18 cellular contexts compared by ENCODE assay signal in genomic region chr11:2828585-2829330, GRCh38. TPM values are rescaled to one million over a fixed set of nuclear protein-coding genes. Genes with fewer than 3 reads are reported as not detected.
DNase-seq lines count a peak whose midpoint lies in the region; ATAC-seq, FAIRE-seq and TF ChIP-seq lines count a peak whose summit lies in the region.
"Had no signal": no experiment of that assay in that cellular context is flagged by ENCODE, and none has a peak within 500 bp of the region (broad histone marks: within the 10 kb centered on the region; RNA-seq: fewer than 3 reads in every experiment).

No MANE protein-coding gene starts in this region.

- TF ChIP-seq POLR2A in K562 (conservative IDR thresholded peaks at IDR 0.05) = no peak

- H3K9ac ChIP-seq in K562 (ENCODE audit: insufficient read depth in 1 of 2, low read depth in 2 of 2, low read length in 2 of 2) (no peak overlapping the region), subcutaneous abdominal adipose tissue (ENCODE audit: low read length in 5 of 5) (peak overlapping the region in 1 of 5 donors; percentile 14), kidney (ENCODE audit: low read length in 2 of 2) (no peak overlapping the region)
- H3K9ac ChIP-seq: KMS-11 had no signal

- 7% methylated on average over 4 of the region's 4 CpGs for WGBS in K562 (ENCODE audit: insufficient coverage, low coverage, missing lambda C conversion rate)

- H4K20me1 ChIP-seq in K562 (replicated peaks; ENCODE audit: control insufficient read depth, insufficient read depth, low read length) = no peaks in the 10 kb centered on the region

- intact Hi-C loops in K562 (cut with micrococcal nuclease) = no loop called here
- intact Hi-C loops in kidney (cut with DNase I) = no loop called here

- no peak for TF ChIP-seq EP300 in K562 (IDR thresholded peaks at IDR 0.05; ENCODE audit: low read length)

- H3K27ac Mint-ChIP-seq in activated naive CD4-positive, alpha-beta T cell treated with anti-CD3 and anti-CD28 coated beads, Interleukin-2, amount 10 ng/mL, durations not matched to agents 7 days and 5 days = peak overlapping the region; percentile 21
- no peak overlapping the region for H3K27ac Mint-ChIP-seq in T-cell

- H3K4me3 Mint-ChIP-seq in activated naive CD4-positive, alpha-beta T cell treated with anti-CD3 and anti-CD28 coated beads, Interleukin-2, amount 10 ng/mL, durations not matched to agents 7 days and 5 days = no peak overlapping the region
- no peak overlapping the region for H3K4me3 Mint-ChIP-seq in T-cell

- no peaks in the 10 kb centered on the region for H3K79me2 ChIP-seq in K562 (ENCODE audit: control insufficient read depth, insufficient read depth, low read length)

- TF ChIP-seq RAD21 in K562 (CRISPR knock-in tag; conservative IDR thresholded peaks at IDR 0.05 in 1 of 2, IDR thresholded peaks at IDR 0.05 in 1 of 2) = no peak

- CTCF ChIA-PET in activated naive CD4-positive, alpha-beta T cell treated with anti-CD3 and anti-CD28 coated beads, Interleukin-2, amount 10 ng/mL, durations not matched to agents 7 days and 5 days (lab: Charles Lee) = no interaction called here
- CTCF ChIA-PET in K562 (lab: Yijun Ruan, JAX; ENCODE audit: low intra/inter-chr PET ratio) (no interaction called here), T-cell (lab: Charles Lee) (no interaction called here)

- no peak overlapping the region for H2AFZ ChIP-seq in K562 (ENCODE audit: low read depth, low read length)

- H3K27ac ChIP-seq in K562 (ENCODE audit: extremely low read depth, low read depth, low read length) (no peak overlapping the region), right atrium auricular region (peak overlapping the region; percentile 53 to 82), subcutaneous abdominal adipose tissue (ENCODE audit: low read depth, low read length) (peak overlapping the region; percentile 21), kidney (ENCODE audit: low read depth in 2 of 2, low read length in 2 of 2) (no peak overlapping the region)
- H3K27ac ChIP-seq: KMS-11 had no signal

- H3K27me3 Mint-ChIP-seq in activated naive CD4-positive, alpha-beta T cell treated with anti-CD3 and anti-CD28 coated beads, Interleukin-2, amount 10 ng/mL, durations not matched to agents 7 days and 5 days = peaks cover 12% of the 10 kb centered on the region
- no peaks in the 10 kb centered on the region for H3K27me3 Mint-ChIP-seq in T-cell

- H3K9me1 ChIP-seq in K562 (ENCODE audit: control insufficient read depth, insufficient read depth, low read length) = no peaks in the 10 kb centered on the region

- peaks cover 2% of the 10 kb centered on the region; the same call in 1 of the 2 replicates for H3K9me3 ChIP-seq in K562 (replicated peaks; ENCODE audit: control insufficient read depth, insufficient read depth, low read depth, low read length)
- H3K9me3 ChIP-seq in right atrium auricular region = peaks cover 0 to 6% of the 10 kb centered on the region in 2 donors
- peaks cover 0 to 18% (median 15%) of the 10 kb centered on the region in 5 donors for H3K9me3 ChIP-seq in subcutaneous abdominal adipose tissue (ENCODE audit: control insufficient read depth in 5 of 5, low read length in 5 of 5)
- H3K9me3 ChIP-seq in kidney (ENCODE audit: control insufficient read depth in 1 of 2, low read length in 2 of 2) = peaks cover 0 to 12% of the 10 kb centered on the region in 2 donors

- no peak for DNase-seq in activated naive CD4-positive, alpha-beta T cell treated with anti-CD3 and anti-CD28 coated beads, Interleukin-2, amount 10 ng/mL, durations not matched to agents 7 days and 5 days
- no peak for DNase-seq in activated naive CD4-positive, alpha-beta T cell treated with anti-CD3 and anti-CD28 coated beads, Interleukin-2, amount 50 U/mL, for 16 hours
- DNase-seq in K562 (ENCODE audit: extremely low read depth in 1 of 4, low spot score in 3 of 4) (no peak), right atrium auricular region (ENCODE audit: low spot score) (no peak), T-cell (no peak), kidney (no peak)
- DNase-seq: GF-D8, GOT3, NCI-H1436, NCI-H2081, NCI-H524, SHP77 had no signal

- no TSS peak for BruUV-seq in K562 (replicated peaks; lab: Mats Ljungman, UMichigan)

- in situ Hi-C loops in K562 (cut with MboI) = no loop called here

- H3K4me1 ChIP-seq in K562 (replicated peaks in 1 of 2; ENCODE audit: control insufficient read depth in 2 of 2, insufficient read depth in 2 of 2, low read length in 2 of 2) (peaks cover 0 to 37% of the 10 kb centered on the region in 2 experiments; a peak in 2 of 5 replicates), right atrium auricular region (peaks cover 0 to 45% of the 10 kb centered on the region in 2 donors), subcutaneous abdominal adipose tissue (ENCODE audit: control insufficient read depth in 5 of 5, insufficient read depth in 5 of 5, low read length in 5 of 5) (peaks cover 12 to 62% (median 34%) of the 10 kb centered on the region in 5 donors), kidney (ENCODE audit: control insufficient read depth in 1 of 2, insufficient read depth in 1 of 2, low read depth in 1 of 2, low read length in 2 of 2) (peaks cover 0 to 21% of the 10 kb centered on the region in 2 donors)

- H3K4me3 ChIP-seq in K562 = no peak overlapping the region
- no peak overlapping the region for H3K4me3 ChIP-seq in right atrium auricular region
- H3K4me3 ChIP-seq in subcutaneous abdominal adipose tissue (ENCODE audit: low read depth in 1 of 5, low read length in 5 of 5) = no peak overlapping the region
- no peak overlapping the region for H3K4me3 ChIP-seq in kidney (ENCODE audit: low read length in 2 of 2)

- H3K9me3 Mint-ChIP-seq in activated naive CD4-positive, alpha-beta T cell treated with anti-CD3 and anti-CD28 coated beads, Interleukin-2, amount 10 ng/mL, durations not matched to agents 7 days and 5 days = peaks cover 34% of the 10 kb centered on the region
- H3K9me3 Mint-ChIP-seq in T-cell = peaks cover 0 to 22% (median 9%) of the 10 kb centered on the region in 3 donors

- ATAC-seq in K562 (no peak), T-cell (replicated peaks in 1 of 4) (no peak), GM21526 (IDR thresholded peaks at IDR 0.05; ENCODE audit: low FRiP score, unreplicated experiment) (no peak)
- ATAC-seq: Panc1 had no signal

- H3K4me2 ChIP-seq in K562 (ENCODE audit: insufficient read depth, low read length) = no peak overlapping the region
- H3K4me2 ChIP-seq: KMS-11 had no signal

- POLR2A ChIA-PET in K562 (lab: Yijun Ruan, JAX) = interaction anchor here (0.6 kb wide), 1 partner anchor 129 kb away, joined by 3 read pairs; the partner anchor contains the start of gene KCNQ1OT1
- POLR2A ChIA-PET in T-cell (lab: Charles Lee) = no interaction called here

- H3K27me3 ChIP-seq in K562 (ENCODE audit: control insufficient read depth in 2 of 2, insufficient read depth in 2 of 2, low read length in 2 of 2) (peaks cover 5 to 38% of the 10 kb centered on the region in 2 experiments; a peak in 4 of 5 replicates), right atrium auricular region (no peaks in the 10 kb centered on the region), subcutaneous abdominal adipose tissue (ENCODE audit: control insufficient read depth in 5 of 5, insufficient read depth in 4 of 5, low read length in 5 of 5) (no peaks in the 10 kb centered on the region)

- TF ChIP-seq CTCF in K562 (IDR thresholded peaks at IDR 0.05 in 2 of 3, conservative IDR thresholded peaks at IDR 0.05 in 1 of 3; ENCODE audit: insufficient read depth in 2 of 3, low read depth in 1 of 3, low read length in 3 of 3) = no peak
- TF ChIP-seq CTCF in right atrium auricular region (IDR thresholded peaks at IDR 0.05) = no peak
- no peak for TF ChIP-seq CTCF in kidney (IDR thresholded peaks at IDR 0.05; ENCODE audit: borderline replicate concordance, extremely low read depth, insufficient read depth)

- FAIRE-seq in K562 (lab: Jason Lieb, UNC) (no peak), kidney (lab: Jason Lieb, UNC) (no peak)
- FAIRE-seq: GM12891, GM18507 had no signal

- H3K4me1 Mint-ChIP-seq in activated naive CD4-positive, alpha-beta T cell treated with anti-CD3 and anti-CD28 coated beads, Interleukin-2, amount 10 ng/mL, durations not matched to agents 7 days and 5 days = no peaks in the 10 kb centered on the region
- H3K4me1 Mint-ChIP-seq in T-cell = peaks cover 0 to 7% (median 0%) of the 10 kb centered on the region in 3 donors

- peaks cover 10% of the 10 kb centered on the region for H3K36me3 Mint-ChIP-seq in activated naive CD4-positive, alpha-beta T cell treated with anti-CD3 and anti-CD28 coated beads, Interleukin-2, amount 10 ng/mL, durations not matched to agents 7 days and 5 days
- peaks cover 23% of the 10 kb centered on the region for H3K36me3 Mint-ChIP-seq in T-cell

- H3K36me3 ChIP-seq in K562 (ENCODE audit: control insufficient read depth, insufficient read depth, low read length) (no peaks in the 10 kb centered on the region), right atrium auricular region (no peaks in the 10 kb centered on the region), subcutaneous abdominal adipose tissue (ENCODE audit: control insufficient read depth in 5 of 5, insufficient read depth in 5 of 5, low read length in 5 of 5) (no peaks in the 10 kb centered on the region), kidney (ENCODE audit: control insufficient read depth in 1 of 2, insufficient read depth in 2 of 2, low read length in 2 of 2) (no peaks in the 10 kb centered on the region)

TF ChIP-seq in K562, 482 proteins besides CTCF, POLR2A, EP300 and RAD21 (continues in another document):
- no peak for TF ChIP-seq ZNF696 (CRISPR knock-in tag; conservative IDR thresholded peaks at IDR 0.05)

RNA-seq across cellular contexts. Expression of gene CDKN1C, which starts 56.8 kb away (rescaled TPM):
- 7.1 and 13.9 TPM in 2 replicates for total RNA-seq in K562 (2011; cell fraction: chromatin; rRNA removed; ENCODE audit: low replicate concordance)
- total RNA-seq in K562 (2011; cell fraction: nucleolus; rRNA removed) = 20.5 and 24.5 TPM in 2 replicates
- 10.9 and 11.1 TPM in 2 replicates for total RNA-seq in K562 (2011; cell fraction: nucleoplasm; rRNA removed)
- 19.2 and 23.5 TPM in 2 replicates for total RNA-seq in K562 (2014; rRNA removed)
- 3.5 and 4.0 TPM in 2 replicates for total RNA-seq in K562 (2014; rRNA removed; fragmentation: Illumina TruSeq; extraction: Trizol)
- total RNA-seq in K562 (2015; rRNA removed; fragmentation: Illumina TruSeq; extraction: Trizol) = 2.8 and 3.5 TPM in 2 replicates
- 21.1 and 21.9 TPM in 2 replicates for total RNA-seq in K562 (2021)
- polyA plus RNA-seq in K562 (2011; rRNA removed) = 9.2 and 17.4 TPM in 2 replicates
- polyA plus RNA-seq in K562 (2011; cell fraction: cytosol; rRNA removed) = 12.9 and 29.1 TPM in 2 replicates
- 25.4 and 25.7 TPM in 2 replicates for polyA plus RNA-seq in K562 (2011; cell fraction: nucleus; rRNA removed)
- polyA plus RNA-seq in K562 (2012) = 10.9 and 13.2 TPM in 2 replicates
- polyA plus RNA-seq in K562 (2014; fragmentation: Illumina TruSeq; extraction: Trizol) = 3.9 and 5.2 TPM in 2 replicates
- polyA plus RNA-seq in K562 (2014; fragmentation: Nextera tagmentation; extraction: Ambion mirVana) = 10 to 100 TPM in 1 of 2 experiments, 1 to 10 TPM in 1; 9.3 to 18.7 TPM
- polyA plus RNA-seq in K562 (2014; rRNA removed) = 11.0 and 13.0 TPM in 2 replicates
- 4.8 and 6.4 TPM in 2 replicates for polyA minus RNA-seq in K562 (2011; rRNA and poly(A)+ RNA removed)
- 11.8 and 22.5 TPM in 2 replicates for polyA minus RNA-seq in K562 (2011; cell fraction: cytosol; rRNA and poly(A)+ RNA removed)
- 7.5 and 8.9 TPM in 2 replicates for polyA minus RNA-seq in K562 (2011; cell fraction: nucleus; rRNA and poly(A)+ RNA removed)
- 10 to 100 TPM; 17.2 to 28.7 TPM for total RNA-seq in right atrium auricular region
- 1 to 10 TPM; 2.1 to 7.0 (median 5.3) TPM for total RNA-seq in T-cell
- total RNA-seq in kidney = 54.8 TPM
- polyA plus RNA-seq in kidney (ENCODE audit: insufficient read depth, low read depth, low replicate concordance) = 192 TPM

Comparison
In these comparisons a context has a peak if more than half of its experiments do, and no peak if none do; other contexts are left out.
1. H3K27ac ChIP-seq: peak in right atrium auricular region (2 of 2) and subcutaneous abdominal adipose tissue (single experiment); none in K562 (single experiment) and kidney (0 of 2).